1 cellular context compared by ENCODE assay signal in the genomic region with DNA sequence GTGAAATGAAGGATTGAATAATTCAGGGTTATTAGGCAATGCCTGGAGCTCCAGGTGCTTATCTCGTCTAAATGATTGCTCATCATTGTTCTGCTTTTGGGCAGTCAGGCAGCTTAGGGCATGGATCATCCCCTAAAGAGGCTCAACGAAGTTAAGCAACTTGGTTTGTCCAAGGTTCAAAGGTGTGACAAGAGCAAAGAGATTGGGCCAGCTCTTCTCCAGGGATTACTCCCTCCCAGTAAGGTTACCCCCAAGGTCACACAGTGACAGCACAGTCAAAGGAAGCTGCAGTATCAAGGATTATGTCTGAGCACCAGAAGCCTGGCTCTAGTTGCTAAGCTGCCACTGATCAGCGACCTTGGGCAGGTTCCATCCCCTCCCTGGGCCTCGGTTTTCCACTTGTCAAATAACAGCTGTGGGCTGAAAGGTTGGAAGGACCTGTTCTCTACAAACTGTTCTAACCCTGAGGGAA.
TF ChIP-seq lines count a peak whose summit lies in the region.

No MANE protein-coding gene starts in this region.

TF ChIP-seq in HepG2, 621 proteins besides CTCF, POLR2A, EP300 and RAD21 (continued from another document and continues in another):
- TF ChIP-seq, protein P1, sequence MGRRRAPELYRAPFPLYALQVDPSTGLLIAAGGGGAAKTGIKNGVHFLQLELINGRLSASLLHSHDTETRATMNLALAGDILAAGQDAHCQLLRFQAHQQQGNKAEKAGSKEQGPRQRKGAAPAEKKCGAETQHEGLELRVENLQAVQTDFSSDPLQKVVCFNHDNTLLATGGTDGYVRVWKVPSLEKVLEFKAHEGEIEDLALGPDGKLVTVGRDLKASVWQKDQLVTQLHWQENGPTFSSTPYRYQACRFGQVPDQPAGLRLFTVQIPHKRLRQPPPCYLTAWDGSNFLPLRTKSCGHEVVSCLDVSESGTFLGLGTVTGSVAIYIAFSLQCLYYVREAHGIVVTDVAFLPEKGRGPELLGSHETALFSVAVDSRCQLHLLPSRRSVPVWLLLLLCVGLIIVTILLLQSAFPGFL (CRISPR knock-in tag; IDR thresholded peaks at IDR 0.05), result no peak
- TF ChIP-seq, protein P2, sequence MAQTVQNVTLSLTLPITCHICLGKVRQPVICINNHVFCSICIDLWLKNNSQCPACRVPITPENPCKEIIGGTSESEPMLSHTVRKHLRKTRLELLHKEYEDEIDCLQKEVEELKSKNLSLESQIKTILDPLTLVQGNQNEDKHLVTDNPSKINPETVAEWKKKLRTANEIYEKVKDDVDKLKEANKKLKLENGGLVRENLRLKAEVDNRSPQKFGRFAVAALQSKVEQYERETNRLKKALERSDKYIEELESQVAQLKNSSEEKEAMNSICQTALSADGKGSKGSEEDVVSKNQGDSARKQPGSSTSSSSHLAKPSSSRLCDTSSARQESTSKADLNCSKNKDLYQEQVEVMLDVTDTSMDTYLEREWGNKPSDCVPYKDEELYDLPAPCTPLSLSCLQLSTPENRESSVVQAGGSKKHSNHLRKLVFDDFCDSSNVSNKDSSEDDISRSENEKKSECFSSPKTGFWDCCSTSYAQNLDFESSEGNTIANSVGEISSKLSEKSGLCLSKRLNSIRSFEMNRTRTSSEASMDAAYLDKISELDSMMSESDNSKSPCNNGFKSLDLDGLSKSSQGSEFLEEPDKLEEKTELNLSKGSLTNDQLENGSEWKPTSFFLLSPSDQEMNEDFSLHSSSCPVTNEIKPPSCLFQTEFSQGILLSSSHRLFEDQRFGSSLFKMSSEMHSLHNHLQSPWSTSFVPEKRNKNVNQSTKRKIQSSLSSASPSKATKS (CRISPR knock-in tag; IDR thresholded peaks at IDR 0.05), result no peak
- TF ChIP-seq MZF1 (CRISPR knock-in tag; IDR thresholded peaks at IDR 0.05; ENCODE audit: borderline replicate concordance) (no peak), ZFAT (CRISPR knock-in tag; conservative IDR thresholded peaks at IDR 0.05) (no peak), ASH2L (IDR thresholded peaks at IDR 0.05; ENCODE audit: insufficient read length, low read depth, low read length) (peak; percentile 47), SRSF4 (IDR thresholded peaks at IDR 0.05; ENCODE audit: low read depth, low read length, poor library complexity, severe bottlenecking) (no peak), DR1 (CRISPR knock-in tag; IDR thresholded peaks at IDR 0.05) (no peak), ZSCAN21 (CRISPR knock-in tag; IDR thresholded peaks at IDR 0.05; ENCODE audit: borderline replicate concordance) (0 out of 2 replicates have a peak, but pooled peaks have one; percentile 49), MAFG (CRISPR knock-in tag; IDR thresholded peaks at IDR 0.05) (no peak), SNRNP70 (IDR thresholded peaks at IDR 0.05; ENCODE audit: low read depth, low read length) (no peak), NRL (CRISPR knock-in tag; IDR thresholded peaks at IDR 0.05; ENCODE audit: borderline replicate concordance) (no peak), HOXA5 (CRISPR knock-in tag; IDR thresholded peaks at IDR 0.05) (no peak), ZNF644 (CRISPR knock-in tag; IDR thresholded peaks at IDR 0.05; ENCODE audit: low read depth) (peak; percentile 92), ZNF772 (CRISPR knock-in tag; IDR thresholded peaks at IDR 0.05) (peak; percentile 78), ZNF614 (CRISPR knock-in tag; IDR thresholded peaks at IDR 0.05; ENCODE audit: borderline replicate concordance) (peak; percentile 94), KDM5A (IDR thresholded peaks at IDR 0.05; ENCODE audit: borderline replicate concordance, low read length) (no peak; the same call in 1 of the 2 replicates), ZNF225 (CRISPR knock-in tag; IDR thresholded peaks at IDR 0.05) (no peak), MEF2D (CRISPR knock-in tag; IDR thresholded peaks at IDR 0.05) (no peak), NCOA1 (CRISPR knock-in tag; IDR thresholded peaks at IDR 0.05) (peak; percentile 71; the same call in 1 of the 2 replicates), SALL1 (CRISPR knock-in tag; IDR thresholded peaks at IDR 0.05) (peak; percentile 88), ZFP82 (CRISPR knock-in tag; IDR thresholded peaks at IDR 0.05; ENCODE audit: borderline replicate concordance) (no peak), PHF21A (CRISPR knock-in tag; IDR thresholded peaks at IDR 0.05) (peak; percentile 97), RFX3 (CRISPR knock-in tag; IDR thresholded peaks at IDR 0.05) (peak; percentile 36; the same call in 1 of the 2 replicates), ZNF766 (CRISPR knock-in tag; IDR thresholded peaks at IDR 0.05; ENCODE audit: borderline replicate concordance) (no peak), ZFP36L1 (CRISPR knock-in tag; IDR thresholded peaks at IDR 0.05) (no peak), ZNF205 (CRISPR knock-in tag; IDR thresholded peaks at IDR 0.05) (peak; percentile 50; the same call in 1 of the 2 replicates), CENPX (CRISPR knock-in tag; IDR thresholded peaks at IDR 0.05) (no peak)
- TF ChIP-seq, protein P3, sequence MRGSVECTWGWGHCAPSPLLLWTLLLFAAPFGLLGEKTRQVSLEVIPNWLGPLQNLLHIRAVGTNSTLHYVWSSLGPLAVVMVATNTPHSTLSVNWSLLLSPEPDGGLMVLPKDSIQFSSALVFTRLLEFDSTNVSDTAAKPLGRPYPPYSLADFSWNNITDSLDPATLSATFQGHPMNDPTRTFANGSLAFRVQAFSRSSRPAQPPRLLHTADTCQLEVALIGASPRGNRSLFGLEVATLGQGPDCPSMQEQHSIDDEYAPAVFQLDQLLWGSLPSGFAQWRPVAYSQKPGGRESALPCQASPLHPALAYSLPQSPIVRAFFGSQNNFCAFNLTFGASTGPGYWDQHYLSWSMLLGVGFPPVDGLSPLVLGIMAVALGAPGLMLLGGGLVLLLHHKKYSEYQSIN (CRISPR knock-in tag; IDR thresholded peaks at IDR 0.05; ENCODE audit: borderline replicate concordance), result no peak
- TF ChIP-seq, protein P4, sequence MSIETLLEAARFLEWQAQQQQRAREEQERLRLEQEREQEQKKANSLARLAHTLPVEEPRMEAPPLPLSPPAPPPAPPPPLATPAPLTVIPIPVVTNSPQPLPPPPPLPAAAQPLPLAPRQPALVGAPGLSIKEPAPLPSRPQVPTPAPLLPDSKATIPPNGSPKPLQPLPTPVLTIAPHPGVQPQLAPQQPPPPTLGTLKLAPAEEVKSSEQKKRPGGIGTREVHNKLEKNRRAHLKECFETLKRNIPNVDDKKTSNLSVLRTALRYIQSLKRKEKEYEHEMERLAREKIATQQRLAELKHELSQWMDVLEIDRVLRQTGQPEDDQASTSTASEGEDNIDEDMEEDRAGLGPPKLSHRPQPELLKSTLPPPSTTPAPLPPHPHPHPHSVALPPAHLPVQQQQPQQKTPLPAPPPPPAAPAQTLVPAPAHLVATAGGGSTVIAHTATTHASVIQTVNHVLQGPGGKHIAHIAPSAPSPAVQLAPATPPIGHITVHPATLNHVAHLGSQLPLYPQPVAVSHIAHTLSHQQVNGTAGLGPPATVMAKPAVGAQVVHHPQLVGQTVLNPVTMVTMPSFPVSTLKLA (IDR thresholded peaks at IDR 0.05), result no peak
- TF ChIP-seq, protein P5, sequence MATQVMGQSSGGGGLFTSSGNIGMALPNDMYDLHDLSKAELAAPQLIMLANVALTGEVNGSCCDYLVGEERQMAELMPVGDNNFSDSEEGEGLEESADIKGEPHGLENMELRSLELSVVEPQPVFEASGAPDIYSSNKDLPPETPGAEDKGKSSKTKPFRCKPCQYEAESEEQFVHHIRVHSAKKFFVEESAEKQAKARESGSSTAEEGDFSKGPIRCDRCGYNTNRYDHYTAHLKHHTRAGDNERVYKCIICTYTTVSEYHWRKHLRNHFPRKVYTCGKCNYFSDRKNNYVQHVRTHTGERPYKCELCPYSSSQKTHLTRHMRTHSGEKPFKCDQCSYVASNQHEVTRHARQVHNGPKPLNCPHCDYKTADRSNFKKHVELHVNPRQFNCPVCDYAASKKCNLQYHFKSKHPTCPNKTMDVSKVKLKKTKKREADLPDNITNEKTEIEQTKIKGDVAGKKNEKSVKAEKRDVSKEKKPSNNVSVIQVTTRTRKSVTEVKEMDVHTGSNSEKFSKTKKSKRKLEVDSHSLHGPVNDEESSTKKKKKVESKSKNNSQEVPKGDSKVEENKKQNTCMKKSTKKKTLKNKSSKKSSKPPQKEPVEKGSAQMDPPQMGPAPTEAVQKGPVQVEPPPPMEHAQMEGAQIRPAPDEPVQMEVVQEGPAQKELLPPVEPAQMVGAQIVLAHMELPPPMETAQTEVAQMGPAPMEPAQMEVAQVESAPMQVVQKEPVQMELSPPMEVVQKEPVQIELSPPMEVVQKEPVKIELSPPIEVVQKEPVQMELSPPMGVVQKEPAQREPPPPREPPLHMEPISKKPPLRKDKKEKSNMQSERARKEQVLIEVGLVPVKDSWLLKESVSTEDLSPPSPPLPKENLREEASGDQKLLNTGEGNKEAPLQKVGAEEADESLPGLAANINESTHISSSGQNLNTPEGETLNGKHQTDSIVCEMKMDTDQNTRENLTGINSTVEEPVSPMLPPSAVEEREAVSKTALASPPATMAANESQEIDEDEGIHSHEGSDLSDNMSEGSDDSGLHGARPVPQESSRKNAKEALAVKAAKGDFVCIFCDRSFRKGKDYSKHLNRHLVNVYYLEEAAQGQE (IDR thresholded peaks at IDR 0.05; ENCODE audit: borderline replicate concordance in 1 of 2, low read depth in 1 of 2, low read length in 2 of 2), result no peak
- TF ChIP-seq, protein P6, sequence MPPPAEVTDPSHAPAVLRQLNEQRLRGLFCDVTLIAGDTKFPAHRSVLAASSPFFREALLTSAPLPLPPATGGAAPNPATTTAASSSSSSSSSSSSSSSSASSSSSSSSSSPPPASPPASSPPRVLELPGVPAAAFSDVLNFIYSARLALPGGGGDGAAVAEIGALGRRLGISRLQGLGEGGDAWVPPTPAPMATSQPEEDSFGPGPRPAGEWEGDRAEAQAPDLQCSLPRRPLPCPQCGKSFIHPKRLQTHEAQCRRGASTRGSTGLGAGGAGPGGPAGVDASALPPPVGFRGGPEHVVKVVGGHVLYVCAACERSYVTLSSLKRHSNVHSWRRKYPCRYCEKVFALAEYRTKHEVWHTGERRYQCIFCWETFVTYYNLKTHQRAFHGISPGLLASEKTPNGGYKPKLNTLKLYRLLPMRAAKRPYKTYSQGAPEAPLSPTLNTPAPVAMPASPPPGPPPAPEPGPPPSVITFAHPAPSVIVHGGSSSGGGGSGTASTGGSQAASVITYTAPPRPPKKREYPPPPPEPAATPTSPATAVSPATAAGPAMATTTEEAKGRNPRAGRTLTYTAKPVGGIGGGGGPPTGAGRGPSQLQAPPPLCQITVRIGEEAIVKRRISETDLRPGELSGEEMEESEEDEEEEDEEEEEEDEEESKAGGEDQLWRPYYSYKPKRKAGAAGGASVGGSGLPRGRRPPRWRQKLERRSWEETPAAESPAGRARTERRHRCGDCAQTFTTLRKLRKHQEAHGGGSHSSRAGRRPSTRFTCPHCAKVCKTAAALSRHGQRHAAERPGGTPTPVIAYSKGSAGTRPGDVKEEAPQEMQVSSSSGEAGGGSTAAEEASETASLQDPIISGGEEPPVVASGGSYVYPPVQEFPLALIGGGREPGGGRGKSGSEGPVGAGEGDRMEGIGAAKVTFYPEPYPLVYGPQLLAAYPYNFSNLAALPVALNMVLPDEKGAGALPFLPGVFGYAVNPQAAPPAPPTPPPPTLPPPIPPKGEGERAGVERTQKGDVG (CRISPR knock-in tag; IDR thresholded peaks at IDR 0.05; ENCODE audit: borderline replicate concordance), result no peak
- TF ChIP-seq, protein P7, sequence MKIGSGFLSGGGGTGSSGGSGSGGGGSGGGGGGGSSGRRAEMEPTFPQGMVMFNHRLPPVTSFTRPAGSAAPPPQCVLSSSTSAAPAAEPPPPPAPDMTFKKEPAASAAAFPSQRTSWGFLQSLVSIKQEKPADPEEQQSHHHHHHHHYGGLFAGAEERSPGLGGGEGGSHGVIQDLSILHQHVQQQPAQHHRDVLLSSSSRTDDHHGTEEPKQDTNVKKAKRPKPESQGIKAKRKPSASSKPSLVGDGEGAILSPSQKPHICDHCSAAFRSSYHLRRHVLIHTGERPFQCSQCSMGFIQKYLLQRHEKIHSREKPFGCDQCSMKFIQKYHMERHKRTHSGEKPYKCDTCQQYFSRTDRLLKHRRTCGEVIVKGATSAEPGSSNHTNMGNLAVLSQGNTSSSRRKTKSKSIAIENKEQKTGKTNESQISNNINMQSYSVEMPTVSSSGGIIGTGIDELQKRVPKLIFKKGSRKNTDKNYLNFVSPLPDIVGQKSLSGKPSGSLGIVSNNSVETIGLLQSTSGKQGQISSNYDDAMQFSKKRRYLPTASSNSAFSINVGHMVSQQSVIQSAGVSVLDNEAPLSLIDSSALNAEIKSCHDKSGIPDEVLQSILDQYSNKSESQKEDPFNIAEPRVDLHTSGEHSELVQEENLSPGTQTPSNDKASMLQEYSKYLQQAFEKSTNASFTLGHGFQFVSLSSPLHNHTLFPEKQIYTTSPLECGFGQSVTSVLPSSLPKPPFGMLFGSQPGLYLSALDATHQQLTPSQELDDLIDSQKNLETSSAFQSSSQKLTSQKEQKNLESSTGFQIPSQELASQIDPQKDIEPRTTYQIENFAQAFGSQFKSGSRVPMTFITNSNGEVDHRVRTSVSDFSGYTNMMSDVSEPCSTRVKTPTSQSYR (CRISPR knock-in tag; IDR thresholded peaks at IDR 0.05; ENCODE audit: borderline replicate concordance), result peak; percentile 11; the same call in 1 of the 2 replicates
- TF ChIP-seq, protein P8, sequence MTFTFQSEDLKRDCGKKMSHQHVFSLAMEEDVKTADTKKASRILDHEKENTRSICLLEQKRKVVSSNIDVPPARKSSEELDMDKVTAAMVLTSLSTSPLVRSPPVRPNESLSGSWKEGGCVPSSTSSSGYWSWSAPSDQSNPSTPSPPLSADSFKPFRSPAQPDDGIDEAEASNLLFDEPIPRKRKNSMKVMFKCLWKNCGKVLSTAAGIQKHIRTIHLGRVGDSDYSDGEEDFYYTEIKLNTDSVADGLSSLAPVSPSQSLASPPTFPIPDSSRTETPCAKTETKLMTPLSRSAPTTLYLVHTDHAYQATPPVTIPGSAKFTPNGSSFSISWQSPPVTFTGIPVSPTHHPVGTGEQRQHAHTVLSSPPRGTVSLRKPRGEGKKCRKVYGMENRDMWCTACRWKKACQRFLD (CRISPR knock-in tag; IDR thresholded peaks at IDR 0.05; ENCODE audit: borderline replicate concordance), result no peak
- TF ChIP-seq, protein P9, sequence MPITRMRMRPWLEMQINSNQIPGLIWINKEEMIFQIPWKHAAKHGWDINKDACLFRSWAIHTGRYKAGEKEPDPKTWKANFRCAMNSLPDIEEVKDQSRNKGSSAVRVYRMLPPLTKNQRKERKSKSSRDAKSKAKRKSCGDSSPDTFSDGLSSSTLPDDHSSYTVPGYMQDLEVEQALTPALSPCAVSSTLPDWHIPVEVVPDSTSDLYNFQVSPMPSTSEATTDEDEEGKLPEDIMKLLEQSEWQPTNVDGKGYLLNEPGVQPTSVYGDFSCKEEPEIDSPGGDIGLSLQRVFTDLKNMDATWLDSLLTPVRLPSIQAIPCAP (CRISPR knock-in tag; IDR thresholded peaks at IDR 0.05; ENCODE audit: low read depth), result no peak
- TF ChIP-seq, protein P10, sequence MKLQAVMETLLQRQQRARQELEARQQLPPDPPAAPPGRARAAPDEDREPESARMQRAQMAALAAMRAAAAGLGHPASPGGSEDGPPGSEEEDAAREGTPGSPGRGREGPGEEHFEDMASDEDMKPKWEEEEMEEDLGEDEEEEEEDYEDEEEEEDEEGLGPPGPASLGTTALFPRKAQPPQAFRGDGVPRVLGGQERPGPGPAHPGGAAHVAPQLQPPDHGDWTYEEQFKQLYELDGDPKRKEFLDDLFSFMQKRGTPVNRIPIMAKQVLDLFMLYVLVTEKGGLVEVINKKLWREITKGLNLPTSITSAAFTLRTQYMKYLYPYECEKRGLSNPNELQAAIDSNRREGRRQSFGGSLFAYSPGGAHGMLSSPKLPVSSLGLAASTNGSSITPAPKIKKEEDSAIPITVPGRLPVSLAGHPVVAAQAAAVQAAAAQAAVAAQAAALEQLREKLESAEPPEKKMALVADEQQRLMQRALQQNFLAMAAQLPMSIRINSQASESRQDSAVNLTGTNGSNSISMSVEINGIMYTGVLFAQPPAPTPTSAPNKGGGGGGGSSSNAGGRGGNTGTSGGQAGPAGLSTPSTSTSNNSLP (IDR thresholded peaks at IDR 0.05; ENCODE audit: low read depth, low read length), result peak; percentile 86
